In genomic region chr7:17917842-17918241, GRCh38 we compare ENCODE assay signal across 2 cellular contexts.
TF ChIP-seq lines count a peak whose summit lies in the region.

No MANE protein-coding gene starts in this region.

TF ChIP-seq in WTC11, 78 proteins besides CTCF, POLR2A, EP300 and RAD21 (continued from another document):
- TF ChIP-seq ZBTB21 (CRISPR knock-in tag; IDR thresholded peaks at IDR 0.05; ENCODE audit: borderline replicate concordance) = no peak
- TF ChIP-seq GABPB1 (CRISPR knock-in tag; IDR thresholded peaks at IDR 0.05) = no peak
- TF ChIP-seq CBFB (CRISPR knock-in tag; IDR thresholded peaks at IDR 0.05; ENCODE audit: low read depth) = no peak
- TF ChIP-seq NFE2L1 (CRISPR knock-in tag; IDR thresholded peaks at IDR 0.05) = no peak
- TF ChIP-seq NR1H2 (CRISPR knock-in tag; IDR thresholded peaks at IDR 0.05) = no peak
- no peak for TF ChIP-seq JUN (CRISPR knock-in tag; IDR thresholded peaks at IDR 0.05)
- no peak for TF ChIP-seq ZNF317 (CRISPR knock-in tag; IDR thresholded peaks at IDR 0.05; ENCODE audit: borderline replicate concordance, low read depth)
- no peak for TF ChIP-seq ETV6 (CRISPR knock-in tag; IDR thresholded peaks at IDR 0.05)
- TF ChIP-seq MXD4 (CRISPR knock-in tag; IDR thresholded peaks at IDR 0.05; ENCODE audit: borderline replicate concordance) = no peak
- no peak for TF ChIP-seq FOXJ3 (CRISPR knock-in tag; IDR thresholded peaks at IDR 0.05; ENCODE audit: borderline replicate concordance)
- no peak for TF ChIP-seq ERG (CRISPR knock-in tag; IDR thresholded peaks at IDR 0.05)
- no peak for TF ChIP-seq MYBL2 (CRISPR knock-in tag; IDR thresholded peaks at IDR 0.05)
- no peak for TF ChIP-seq MLX (CRISPR knock-in tag; IDR thresholded peaks at IDR 0.05)
- no peak for TF ChIP-seq ZNF232 (CRISPR knock-in tag; IDR thresholded peaks at IDR 0.05)
- no peak for TF ChIP-seq FOXP4 (CRISPR knock-in tag; IDR thresholded peaks at IDR 0.05)
- TF ChIP-seq ZNF121 (CRISPR knock-in tag; IDR thresholded peaks at IDR 0.05) = no peak
- no peak for TF ChIP-seq PRRX2 (CRISPR knock-in tag; IDR thresholded peaks at IDR 0.05)
- no peak for TF ChIP-seq GTF2I (CRISPR knock-in tag; conservative IDR thresholded peaks at IDR 0.05)

TF ChIP-seq in HepG2, 621 proteins besides CTCF, POLR2A, EP300 and RAD21 (continued from another document):
- no peak for TF ChIP-seq ASH2L (IDR thresholded peaks at IDR 0.05; ENCODE audit: insufficient read length, low read depth, low read length)
- TF ChIP-seq RXRB (CRISPR knock-in tag; IDR thresholded peaks at IDR 0.05; ENCODE audit: borderline replicate concordance) = no peak
- TF ChIP-seq SOX6 (IDR thresholded peaks at IDR 0.05) = no peak
- peak; percentile 23; the same call in 1 of the 2 replicates for TF ChIP-seq SOX6 (CRISPR knock-in tag; IDR thresholded peaks at IDR 0.05)
- TF ChIP-seq NR0B2 (CRISPR knock-in tag; IDR thresholded peaks at IDR 0.05) = no peak
- TF ChIP-seq HMGXB4 (CRISPR knock-in tag; IDR thresholded peaks at IDR 0.05; ENCODE audit: borderline replicate concordance in 1 of 2, low read depth in 1 of 2) = no peak
- peak; percentile 36 for TF ChIP-seq FOXA3 (CRISPR knock-in tag; IDR thresholded peaks at IDR 0.05)
- no peak for TF ChIP-seq FLYWCH1 (CRISPR knock-in tag; IDR thresholded peaks at IDR 0.05)
- TF ChIP-seq SOX5 (CRISPR knock-in tag; IDR thresholded peaks at IDR 0.05; ENCODE audit: borderline replicate concordance) = peak; percentile 49; the same call in 1 of the 2 replicates
- no peak for TF ChIP-seq ZNF7 (CRISPR knock-in tag; IDR thresholded peaks at IDR 0.05)
- no peak for TF ChIP-seq SOX13 (IDR thresholded peaks at IDR 0.05)
- TF ChIP-seq SOX13 (CRISPR knock-in tag; conservative IDR thresholded peaks at IDR 0.05 in 1 of 2, IDR thresholded peaks at IDR 0.05 in 1 of 2) = peak in 1 of 2 experiments; percentile 34; a peak in 1 of 4 replicates
- TF ChIP-seq HOMEZ (CRISPR knock-in tag; IDR thresholded peaks at IDR 0.05; ENCODE audit: low read depth) = peak; percentile 92; the same call in 1 of the 2 replicates
- TF ChIP-seq ZNF619 (CRISPR knock-in tag; IDR thresholded peaks at IDR 0.05) = no peak
- no peak for TF ChIP-seq YEATS4 (CRISPR knock-in tag; IDR thresholded peaks at IDR 0.05; ENCODE audit: borderline replicate concordance)
- no peak for TF ChIP-seq KLF16 (CRISPR knock-in tag; IDR thresholded peaks at IDR 0.05)
- 0 out of 2 replicates have a peak, but pooled peaks have one; percentile 29 for TF ChIP-seq POGZ (CRISPR knock-in tag; IDR thresholded peaks at IDR 0.05)
- no peak for TF ChIP-seq AFF4 (CRISPR knock-in tag; IDR thresholded peaks at IDR 0.05)
- TF ChIP-seq ZNF264 (CRISPR knock-in tag; IDR thresholded peaks at IDR 0.05) = no peak
- no peak for TF ChIP-seq MZF1 (CRISPR knock-in tag; IDR thresholded peaks at IDR 0.05; ENCODE audit: borderline replicate concordance)
TF ChIP-seq in HepG2: peak in this region for 7.
